In the genomic region with DNA sequence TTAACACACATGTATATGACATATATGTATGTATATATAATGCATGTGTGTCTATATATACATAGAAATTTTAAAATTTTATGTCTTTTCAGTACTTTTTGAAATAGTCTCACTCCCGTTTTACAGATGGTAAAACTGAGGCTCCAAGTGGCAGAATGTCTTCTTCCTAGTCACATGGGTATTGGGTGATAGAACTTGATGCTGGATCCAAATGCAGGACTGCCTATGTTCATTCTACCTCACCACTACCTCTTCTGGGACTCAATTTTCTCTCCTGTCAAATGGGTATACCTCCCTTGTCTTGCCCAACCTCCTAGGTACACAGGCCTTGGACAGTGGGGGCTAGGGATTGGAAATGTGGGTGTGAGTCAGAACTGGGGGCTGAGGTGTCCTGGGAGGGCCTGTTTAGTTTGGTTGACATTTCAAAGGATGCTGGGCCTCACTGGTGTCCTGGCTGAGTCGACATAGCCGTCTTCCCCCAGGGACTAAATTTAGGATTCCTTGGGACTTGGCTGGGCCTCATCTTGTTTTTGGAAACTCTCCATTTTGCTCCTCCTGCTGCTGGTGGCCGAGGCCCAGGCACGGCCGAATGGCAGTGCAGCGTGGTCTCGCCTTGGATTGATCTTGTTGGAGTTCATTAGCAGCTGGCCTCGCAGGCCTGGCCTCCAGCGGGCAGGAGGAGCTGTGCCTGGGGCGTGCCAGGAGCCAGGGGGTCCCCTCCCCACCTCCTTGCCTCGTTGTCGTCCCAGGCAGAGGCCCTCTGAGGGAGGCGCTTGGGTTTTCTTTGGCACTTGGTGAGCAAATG, we compare ENCODE assay signal across 16 cellular contexts. TPM values are rescaled to one million over a fixed set of nuclear protein-coding genes. Genes with fewer than 3 reads are reported as not detected.
DNase-seq lines count a peak whose midpoint lies in the region; ATAC-seq and TF ChIP-seq lines count a peak whose summit lies in the region.
"Had no signal": no experiment of that assay in that cellular context is flagged by ENCODE, and none has a peak within 500 bp of the region (broad histone marks: within the 10 kb centered on the region; RNA-seq: fewer than 3 reads in every experiment).

No MANE protein-coding gene starts in this region.

- WGBS in IMR-90 (ENCODE audit: extremely low coverage in 2 of 2, insufficient read length in 1 of 2), 2 experiments = 15% methylated on average over 4 of the region's 14 CpGs; no CpG with 5 or more reads in 1 of the 2 experiments
- 45 to 48% methylated on average over 6 to 9 of the region's 14 CpGs for WGBS in esophagus squamous epithelium, 2 donors
- WGBS in mesodermal cell (ENCODE audit: insufficient coverage in 2 of 2), 2 experiments = 76 to 77% methylated on average over 9 to 10 of the region's 14 CpGs
- 68 to 84% (median 81%) methylated on average over 13 to 14 of the region's 14 CpGs for WGBS in spleen, 5 donors

- H3K27ac ChIP-seq in IMR-90 (ENCODE audit: insufficient read depth, low read length) (no peak overlapping the region), esophagus squamous epithelium (peak overlapping the region; percentile 51 to 82 (median 78)), mesodermal cell (ENCODE audit: low read depth, low read length, severe bottlenecking) (peak overlapping the region; percentile 29), spleen (peak overlapping the region in 7 of 8 donors; percentile 14 to 59 (median 53))
- H3K27ac ChIP-seq: brain microvascular endothelial cell, GM23248 had no signal

- H4K8ac ChIP-seq in IMR-90 (ENCODE audit: low read depth in 2 of 2, low read length in 2 of 2) = no peak overlapping the region

- no peak for TF ChIP-seq POLR2A in IMR-90 (IDR thresholded peaks at IDR 0.05; ENCODE audit: low read depth, low read length)
- TF ChIP-seq POLR2A in esophagus squamous epithelium (IDR thresholded peaks at IDR 0.05) = no peak
- no peak for TF ChIP-seq POLR2A in spleen (IDR thresholded peaks at IDR 0.05)

- TF ChIP-seq CTCF in IMR-90 (conservative IDR thresholded peaks at IDR 0.05; ENCODE audit: low read depth, low read length) (no peak), esophagus squamous epithelium (IDR thresholded peaks at IDR 0.05) (no peak), spleen (IDR thresholded peaks at IDR 0.05 in 8 of 11, conservative IDR thresholded peaks at IDR 0.05 in 3 of 11) (no peak)

- H2AFZ ChIP-seq in IMR-90 (replicated peaks; ENCODE audit: low read length, poor library complexity) = peak overlapping the region; percentile 5
- H2AFZ ChIP-seq: GM23248 had no signal

- ATAC-seq in IMR-90 (ENCODE audit: low read depth) (no peak), HG02981 (IDR thresholded peaks at IDR 0.05; ENCODE audit: unreplicated experiment) (no peak), GM21390 (IDR thresholded peaks at IDR 0.05; ENCODE audit: unreplicated experiment) (no peak)
- ATAC-seq: activated CD8-positive, alpha-beta T cell treated with anti-CD3 and anti-CD28 coated beads, Interleukin-2, amount 10 ng/mL, durations not matched to agents 7 days and 5 days had no signal

- H3K4me1 ChIP-seq in IMR-90 (ENCODE audit: control insufficient read depth, insufficient read depth, low read length) (no peaks in the 10 kb centered on the region), esophagus squamous epithelium (peaks cover 8 to 47% (median 13%) of the 10 kb centered on the region in 3 donors), mesodermal cell (ENCODE audit: control insufficient read depth, insufficient read depth, low read length, poor library complexity, severe bottlenecking) (peaks cover 4% of the 10 kb centered on the region), spleen (peaks cover 0 to 6% (median 0%) of the 10 kb centered on the region in 6 donors)

- H3K4ac ChIP-seq in IMR-90 (ENCODE audit: low read depth, low read length) = no peak overlapping the region

- no peak overlapping the region for H3K4me2 ChIP-seq in IMR-90 (ENCODE audit: low read depth, low read length)

- no peak overlapping the region for H2BK15ac ChIP-seq in IMR-90 (ENCODE audit: low read depth, low read length)

- H3K56ac ChIP-seq in IMR-90 (ENCODE audit: extremely low read depth, insufficient read depth, low read length) = no peak overlapping the region

- no peaks in the 10 kb centered on the region for H4K20me1 ChIP-seq in IMR-90 (ENCODE audit: insufficient read depth, low read length)

- no peak overlapping the region for H2AK9ac ChIP-seq in IMR-90 (replicated peaks; ENCODE audit: low read depth, low read length, poor library complexity)

- no peak overlapping the region for H3K4me3 ChIP-seq in IMR-90 (ENCODE audit: insufficient read depth, low read depth, low read length)
- no peak overlapping the region for H3K4me3 ChIP-seq in esophagus squamous epithelium
- H3K4me3 ChIP-seq in mesodermal cell (ENCODE audit: extremely low read depth, insufficient read depth, low read length, poor library complexity, severe bottlenecking) = no peak overlapping the region
- no peak overlapping the region for H3K4me3 ChIP-seq in spleen
- H3K4me3 ChIP-seq: GM23248 had no signal

- intact Hi-C loops in IMR-90 (cut with micrococcal nuclease) (no loop called here), esophagus squamous epithelium (cut with DNase I) (no loop called here), spleen (cut with DNase I; ENCODE audit: low total_unique reads) (no loop called here)

- no peak overlapping the region for H4K5ac ChIP-seq in IMR-90 (ENCODE audit: low read depth, low read length)

- H2BK20ac ChIP-seq in IMR-90 (ENCODE audit: low read depth, low read length) = no peak overlapping the region

- in situ Hi-C loops in IMR-90 (cut with MboI; ENCODE audit: low sequenced_read_pairs) = no loop called here

- H3K27me3 ChIP-seq in IMR-90 (ENCODE audit: control insufficient read depth, insufficient read depth, low read length) (peaks cover 2% of the 10 kb centered on the region; the same call in 1 of the 2 replicates), esophagus squamous epithelium (no peaks in the 10 kb centered on the region), spleen (replicated peaks in 1 of 7) (no peaks in the 10 kb centered on the region)
- H3K27me3 ChIP-seq: brain microvascular endothelial cell had no signal

- H3K79me1 ChIP-seq in IMR-90 (ENCODE audit: low read depth in 1 of 2, low read length in 2 of 2) = no peaks in the 10 kb centered on the region

- H3K23ac ChIP-seq in IMR-90 (ENCODE audit: low read depth, low read length) = no peak overlapping the region

- no peak overlapping the region for H4K91ac ChIP-seq in IMR-90 (ENCODE audit: insufficient read depth, low read depth, low read length)

- H3K18ac ChIP-seq in IMR-90 (ENCODE audit: low read depth, low read length) = no peak overlapping the region

- no peak overlapping the region for H2AK5ac ChIP-seq in IMR-90 (ENCODE audit: low read depth, low read length)

- no peak overlapping the region for H2BK120ac ChIP-seq in IMR-90 (ENCODE audit: low read depth, low read length)

- no peaks in the 10 kb centered on the region for H3K36me3 ChIP-seq in IMR-90 (ENCODE audit: control insufficient read depth, insufficient read depth, low read length)
- H3K36me3 ChIP-seq in esophagus squamous epithelium = no peaks in the 10 kb centered on the region
- H3K36me3 ChIP-seq in mesodermal cell (ENCODE audit: control insufficient read depth, insufficient read depth, low read length) = peaks cover 54% of the 10 kb centered on the region
- no peaks in the 10 kb centered on the region for H3K36me3 ChIP-seq in spleen
- H3K36me3 ChIP-seq: brain microvascular endothelial cell had no signal

- H3K9ac ChIP-seq in IMR-90 (ENCODE audit: low read depth, low read length) = no peak overlapping the region
- H3K9ac ChIP-seq: GM23248 had no signal

- POLR2A ChIA-PET in IMR-90 (lab: Charles Lee; ENCODE audit: unreplicated experiment) = interaction anchor here (0.6 kb wide), 1 partner anchor 169 kb away, joined by 23 read pairs; no protein-coding TSS in a partner anchor

- H3K14ac ChIP-seq in IMR-90 (replicated peaks; ENCODE audit: low read depth, low read length) = no peak overlapping the region

- H2BK5ac ChIP-seq in IMR-90 (ENCODE audit: low read depth, low read length, poor library complexity, severe bottlenecking) = no peak overlapping the region

- H3K9me3 ChIP-seq in IMR-90 (ENCODE audit: control insufficient read depth, insufficient read depth, low read length) = no peaks in the 10 kb centered on the region
- H3K9me3 ChIP-seq in esophagus squamous epithelium = no peaks in the 10 kb centered on the region
- H3K9me3 ChIP-seq in mesodermal cell (ENCODE audit: control insufficient read depth, low read length) = no peaks in the 10 kb centered on the region
- H3K9me3 ChIP-seq in spleen = no peaks in the 10 kb centered on the region

- no peaks in the 10 kb centered on the region for H3K9me1 ChIP-seq in IMR-90 (ENCODE audit: insufficient read depth, low read length)

- CTCF ChIA-PET in IMR-90 (lab: Yijun Ruan, JAX) = interaction anchor here (0.7 kb wide), 1 partner anchor 103 kb away, joined by 3 read pairs; no protein-coding TSS in a partner anchor

- TF ChIP-seq RAD21 in IMR-90 (IDR thresholded peaks at IDR 0.05; ENCODE audit: low read length) = no peak

- no TSS peak for BruUV-seq in IMR-90 (replicated peaks; lab: Mats Ljungman, UMichigan)

- dilution Hi-C loops in IMR-90 (cut with HindIII; ENCODE audit: low sequenced_read_pairs, unreplicated experiment) = no loop called here

- DNase-seq in IMR-90 = no peak
- DNase-seq in esophagus squamous epithelium (lab: John Stamatoyannopoulos, UW) = no peak
- no peak for DNase-seq in spleen
- no peak for DNase-seq in activated CD4-positive, CD25-positive, alpha-beta regulatory T cell treated with anti-CD3 and anti-CD28 coated beads, Interleukin-2, amount 50 U/mL, for 72 hours
- DNase-seq in Kasumi-1 (lab: John Stamatoyannopoulos, UW) = no peak
- DNase-seq: activated CD8-positive, alpha-beta T cell treated with anti-CD3 and anti-CD28 coated beads, Interleukin-2, amount 10 ng/mL, durations not matched to agents 7 days and 5 days; brain microvascular endothelial cell; Calu3; effector CD8-positive, alpha-beta T cell; GM23248; NCI-H1048; NCI-H2227 treated with DMSO at 0.1 percent for 48 hours; stimulated activated CD4-positive, alpha-beta T cell treated with anti-CD3 and anti-CD28 coated beads, Interleukin-4, amount 100 ng/mL, for 4 hours had no signal

TF ChIP-seq in IMR-90, 13 proteins besides CTCF, POLR2A, EP300 and RAD21 (continues in another document):
- TF ChIP-seq CHD1 (IDR thresholded peaks at IDR 0.05; ENCODE audit: low read depth, low read length) (no peak), FOS (IDR thresholded peaks at IDR 0.05; ENCODE audit: low read depth, low read length) (no peak), NFE2L2 (IDR thresholded peaks at IDR 0.05; ENCODE audit: low read depth, low read length) (no peak), RFX5 (IDR thresholded peaks at IDR 0.05; ENCODE audit: low read depth, low read length) (no peak)

RNA-seq across cellular contexts. Expression of a gene that starts 26.0 kb away (rescaled TPM):
- total RNA-seq in IMR-90 (2012; rRNA removed) = under 0.01 TPM in 1 of 2 replicates, not detected in the other
- not detected in 2 replicates for polyA plus RNA-seq in IMR-90 (2012; rRNA removed)
- polyA plus RNA-seq in IMR-90 (2012; cell fraction: cytosol; rRNA removed) = 0.04 TPM in 1 of 2 replicates, not detected in the other
- under 0.01 TPM in 1 of 2 replicates, not detected in the other for polyA plus RNA-seq in IMR-90 (2012; cell fraction: nucleus; rRNA removed; ENCODE audit: low replicate concordance)
- total RNA-seq in esophagus squamous epithelium = 10 to 100 TPM in 1 of 4 donors, 1 to 10 TPM in 3; 1.1 to 10.5 (median 3.1) TPM
- polyA plus RNA-seq in mesodermal cell (2013, experiment 1 of 2) = 21.0 TPM
- polyA plus RNA-seq in mesodermal cell (2013, experiment 2 of 2) = 16.2 TPM
- 10 to 100 TPM in 1 of 7 donors, 1 to 10 TPM in 6; 1.7 to 15.2 (median 7.0) TPM for total RNA-seq in spleen
- under 1 TPM; 0.11 to 0.74 (median 0.38) TPM for polyA plus RNA-seq in spleen
- total RNA-seq: GM23248 had no signal
- polyA plus RNA-seq: GM23248 had no signal
